ENCODE assay signal across 14 cellular contexts in genomic region chr3:129648331-129648730, GRCh38. TPM values are rescaled to one million over a fixed set of nuclear protein-coding genes. Genes with fewer than 3 reads are reported as not detected.
DNase-seq lines count a peak whose midpoint lies in the region; ATAC-seq, FAIRE-seq and TF ChIP-seq lines count a peak whose summit lies in the region.
"Had no signal": no experiment of that assay in that cellular context is flagged by ENCODE, and none has a peak within 500 bp of the region (broad histone marks: within the 10 kb centered on the region; RNA-seq: fewer than 3 reads in every experiment).

No MANE protein-coding gene starts in this region.

- H3K9ac ChIP-seq in BLaER1: no peak overlapping the region

- no peak for FAIRE-seq in frontal cortex (lab: Jason Lieb, UNC)
- FAIRE-seq: A204.1, H54 had no signal

- H3K27ac Mint-ChIP-seq in WTC11: peak overlapping the region; percentile 6; the same call in 1 of the 2 replicates
- H3K27ac Mint-ChIP-seq: CD14-positive monocyte; CD8-positive, alpha-beta T cell; IgD-negative memory B cell had no signal

- H3K4me1 Mint-ChIP-seq in WTC11: peaks cover 51% of the 10 kb centered on the region

- no peak overlapping the region for H3K4me3 Mint-ChIP-seq in WTC11
- H3K4me3 Mint-ChIP-seq: CD14-positive monocyte; CD8-positive, alpha-beta T cell; IgD-negative memory B cell had no signal

- POLR2A ChIA-PET in WTC11 (lab: Charles Lee): no interaction called here

- H3K36me3 ChIP-seq in BLaER1 (peaks cover 15% of the 10 kb centered on the region), breast epithelium (no peaks in the 10 kb centered on the region)

- H4K20me1 ChIP-seq in BLaER1: no peaks in the 10 kb centered on the region

- no peaks in the 10 kb centered on the region for H3K9me3 Mint-ChIP-seq in WTC11
- H3K9me3 Mint-ChIP-seq: CD14-positive monocyte; CD8-positive, alpha-beta T cell; IgD-negative memory B cell had no signal

- no peaks in the 10 kb centered on the region for H3K27me3 Mint-ChIP-seq in WTC11 (ENCODE audit: low read depth)
- H3K27me3 Mint-ChIP-seq: IgD-negative memory B cell had no signal

- H3K4me3 ChIP-seq in BLaER1: no peak overlapping the region
- H3K4me3 ChIP-seq in breast epithelium: no peak overlapping the region

- TF ChIP-seq CTCF in WTC11 (IDR thresholded peaks at IDR 0.05): no peak
- no peak for TF ChIP-seq CTCF in breast epithelium (IDR thresholded peaks at IDR 0.05)

- ATAC-seq in WTC11: no peak
- ATAC-seq in GM21367 (IDR thresholded peaks at IDR 0.05; ENCODE audit: unreplicated experiment): no peak
- ATAC-seq: CD8-positive, alpha-beta T cell had no signal

- H3K27me3 ChIP-seq in BLaER1 (no peaks in the 10 kb centered on the region), breast epithelium (no peaks in the 10 kb centered on the region)
- H3K27me3 ChIP-seq: BE2C had no signal

- H3K9me3 ChIP-seq in BLaER1 (no peaks in the 10 kb centered on the region), breast epithelium (no peaks in the 10 kb centered on the region)
- H3K9me3 ChIP-seq: BE2C had no signal

- DNase-seq in DMS79 treated with DMSO at 0.1 percent for 48 hours (lab: John Stamatoyannopoulos, UW): peak; percentile 90
- no peak for DNase-seq in WTC11 (ENCODE audit: low spot score)
- peak; percentile 72 for DNase-seq in retina
- no peak for DNase-seq in breast epithelium (ENCODE audit: low spot score in 2 of 2)
- DNase-seq in frontal cortex (ENCODE audit: low spot score in 2 of 2): no peak
- DNase-seq: BE2C; CD8-positive, alpha-beta T cell; COR-L47 had no signal

- H3K4me2 ChIP-seq in BLaER1: 0 out of 2 replicates have a peak overlapping the region, but pooled peaks have one; percentile 10

- H3K36me3 Mint-ChIP-seq in WTC11: no peaks in the 10 kb centered on the region

- CTCF ChIA-PET in WTC11 (lab: Charles Lee): interaction anchor here (1.1 to 3.1 kb wide), 4 partner anchors 20 to 181 kb away, joined by 3 to 13 read pairs (median 7); no protein-coding TSS in a partner anchor

- TF ChIP-seq POLR2A in breast epithelium (IDR thresholded peaks at IDR 0.05): no peak

- H3K27ac ChIP-seq in BLaER1 (no peak overlapping the region), breast epithelium (no peak overlapping the region)

- intact Hi-C loops in breast epithelium (cut with DNase I; ENCODE audit: low total_unique reads): no loop called here

- H3K4me1 ChIP-seq in BLaER1: 0 out of 2 replicates have a peak, but pooled peaks cover 7% of the 10 kb centered on the region
- H3K4me1 ChIP-seq in breast epithelium: no peaks in the 10 kb centered on the region

TF ChIP-seq in WTC11, 78 proteins besides CTCF, POLR2A, EP300 and RAD21:
- TF ChIP-seq, protein P1, sequence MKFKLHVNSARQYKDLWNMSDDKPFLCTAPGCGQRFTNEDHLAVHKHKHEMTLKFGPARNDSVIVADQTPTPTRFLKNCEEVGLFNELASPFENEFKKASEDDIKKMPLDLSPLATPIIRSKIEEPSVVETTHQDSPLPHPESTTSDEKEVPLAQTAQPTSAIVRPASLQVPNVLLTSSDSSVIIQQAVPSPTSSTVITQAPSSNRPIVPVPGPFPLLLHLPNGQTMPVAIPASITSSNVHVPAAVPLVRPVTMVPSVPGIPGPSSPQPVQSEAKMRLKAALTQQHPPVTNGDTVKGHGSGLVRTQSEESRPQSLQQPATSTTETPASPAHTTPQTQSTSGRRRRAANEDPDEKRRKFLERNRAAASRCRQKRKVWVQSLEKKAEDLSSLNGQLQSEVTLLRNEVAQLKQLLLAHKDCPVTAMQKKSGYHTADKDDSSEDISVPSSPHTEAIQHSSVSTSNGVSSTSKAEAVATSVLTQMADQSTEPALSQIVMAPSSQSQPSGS (CRISPR knock-in tag; IDR thresholded peaks at IDR 0.05; ENCODE audit: borderline replicate concordance, low read depth): no peak
- no peak for TF ChIP-seq OVOL2 (CRISPR knock-in tag; IDR thresholded peaks at IDR 0.05; ENCODE audit: borderline replicate concordance)
- TF ChIP-seq NFE2L1 (CRISPR knock-in tag; IDR thresholded peaks at IDR 0.05): no peak

RNA-seq across cellular contexts. Expression of gene PLXND1, which starts 41.9 kb away (rescaled TPM):
- 56.7 to 63.9 TPM (median 57.4 TPM) in 3 replicates for total RNA-seq in WTC11 (2021)
- 100 to 1,000 TPM in 2 of 3 donors, 10 to 100 TPM in 1; 53.6 to 187 (median 118) TPM for total RNA-seq in breast epithelium
- total RNA-seq in frontal cortex: 16.7 TPM

Comparison
In these comparisons a context has a peak if more than half of its experiments do, and no peak if none do; other contexts are left out.
1. DNase-seq: peak in DMS79 treated with DMSO at 0.1 percent for 48 hours (single experiment) and retina (single experiment); none in WTC11 (single experiment), breast epithelium (0 of 2) and frontal cortex (0 of 2).